10 cellular contexts compared by ENCODE assay signal in the genomic region with DNA sequence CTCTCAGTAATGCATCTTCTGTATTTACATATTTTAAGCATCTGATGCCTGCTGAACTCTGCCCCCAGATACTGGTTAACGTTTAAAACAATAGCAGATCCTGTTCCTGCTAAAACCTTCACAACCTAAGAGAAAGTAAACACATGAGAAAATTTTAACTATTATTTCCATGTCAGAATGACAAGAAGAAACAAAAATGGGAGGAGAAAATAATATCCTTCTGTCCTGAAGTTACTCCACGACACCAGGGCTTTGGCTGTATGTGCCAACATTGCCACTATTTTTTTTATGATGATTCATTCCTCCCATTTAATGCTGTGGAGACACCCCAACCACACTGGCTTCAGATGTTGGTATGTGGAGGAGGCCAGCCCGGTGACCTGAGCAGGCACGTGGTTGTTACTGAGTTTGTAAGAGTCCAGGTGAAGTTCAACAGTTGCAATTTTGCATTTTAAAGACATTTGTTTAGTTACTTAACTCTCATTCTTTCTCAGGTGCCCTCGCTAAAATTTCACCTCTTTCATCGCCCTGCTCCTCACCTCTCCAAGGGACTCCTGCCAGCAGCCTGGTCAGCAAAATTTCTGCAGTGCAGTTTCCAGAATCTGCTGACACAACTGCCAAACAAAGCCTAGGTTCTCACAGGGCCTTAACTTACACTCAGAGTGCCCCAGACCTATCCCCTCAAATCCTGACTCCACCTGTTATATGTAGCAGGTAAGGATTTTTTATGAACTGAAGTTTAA.
DNase-seq lines count a peak whose midpoint lies in the region; TF ChIP-seq lines count a peak whose summit lies in the region.
"Had no signal": no experiment of that assay in that cellular context is flagged by ENCODE, and none has a peak within 500 bp of the region (broad histone marks: within the 10 kb centered on the region; RNA-seq: fewer than 3 reads in every experiment).

No MANE protein-coding gene starts in this region.

- H3K36me3 Mint-ChIP-seq in MCF 10A (ENCODE audit: insufficient read depth, unreplicated experiment), result no peaks in the 10 kb centered on the region
- H3K36me3 Mint-ChIP-seq in activated naive CD4-positive, alpha-beta T cell treated with anti-CD3 and anti-CD28 coated beads, Interleukin-2, amount 10 ng/mL, durations not matched to agents 7 days and 5 days, result no peaks in the 10 kb centered on the region
- H3K36me3 Mint-ChIP-seq in activated T-helper 1 cell treated with anti-CD3 and anti-CD28 coated beads, Interleukin-12 subunit alpha, Interleukin-12 subunit beta, Interleukin-2, Interleukin-4 antibody, amounts not matched to agents 30 ng/mL and 10 ng/mL and 1 ng/mL, durations not matched to agents 14 hours and 24 hours and 36 hours (ENCODE audit: low read depth), result no peaks in the 10 kb centered on the region
- H3K36me3 Mint-ChIP-seq in CD14-positive monocyte, result no peaks in the 10 kb centered on the region

- H3K4me3 ChIP-seq in breast epithelium (no peak overlapping the region), endocrine pancreas (ENCODE audit: control insufficient read depth, insufficient read depth, low read length) (peak overlapping the region; percentile 16)

- no peaks in the 10 kb centered on the region for H3K4me1 ChIP-seq in breast epithelium
- peaks cover 7% of the 10 kb centered on the region for H3K4me1 ChIP-seq in endocrine pancreas (ENCODE audit: control insufficient read depth, insufficient read depth, low read length)

- no peak for TF ChIP-seq POLR2A in breast epithelium (IDR thresholded peaks at IDR 0.05)

- peak; percentile 30 for DNase-seq in MCF 10A (ENCODE audit: unreplicated experiment)
- DNase-seq in breast epithelium (ENCODE audit: low spot score in 2 of 2), result no peak
- peak; percentile 39 for DNase-seq in left kidney (ENCODE audit: low read depth, low spot score)
- no peak for DNase-seq in activated naive CD4-positive, alpha-beta T cell treated with anti-CD3 and anti-CD28 coated beads, Interleukin-2, amount 10 ng/mL, durations not matched to agents 7 days and 5 days
- DNase-seq in activated T-helper 1 cell treated with anti-CD3 and anti-CD28 coated beads, Interleukin-12 subunit alpha, Interleukin-12 subunit beta, Interleukin-2, Interleukin-4 antibody, amounts not matched to agents 30 ng/mL and 10 ng/mL and 1 ng/mL, durations not matched to agents 14 hours and 24 hours and 36 hours (ENCODE audit: low spot score), result no peak
- no peak for DNase-seq in NCI-H1930 (lab: John Stamatoyannopoulos, UW)
- no peak for DNase-seq in CD14-positive monocyte (ENCODE audit: low spot score)
- DNase-seq: activated naive CD4-positive, alpha-beta T cell treated with anti-CD3 and anti-CD28 coated beads, Interleukin-2, amount 50 U/mL, for 16 hours; NCI-H524 had no signal

- peaks cover 31% of the 10 kb centered on the region for H3K27me3 Mint-ChIP-seq in MCF 10A (ENCODE audit: insufficient read depth, unreplicated experiment)
- no peaks in the 10 kb centered on the region for H3K27me3 Mint-ChIP-seq in activated naive CD4-positive, alpha-beta T cell treated with anti-CD3 and anti-CD28 coated beads, Interleukin-2, amount 10 ng/mL, durations not matched to agents 7 days and 5 days
- no peaks in the 10 kb centered on the region for H3K27me3 Mint-ChIP-seq in activated T-helper 1 cell treated with anti-CD3 and anti-CD28 coated beads, Interleukin-12 subunit alpha, Interleukin-12 subunit beta, Interleukin-2, Interleukin-4 antibody, amounts not matched to agents 30 ng/mL and 10 ng/mL and 1 ng/mL, durations not matched to agents 14 hours and 24 hours and 36 hours (ENCODE audit: insufficient read depth)
- no peaks in the 10 kb centered on the region for H3K27me3 Mint-ChIP-seq in CD14-positive monocyte (ENCODE audit: low read depth in 3 of 3)

- H3K27me3 ChIP-seq in breast epithelium (no peaks in the 10 kb centered on the region), endocrine pancreas (ENCODE audit: control insufficient read depth, insufficient read depth, low read length) (no peaks in the 10 kb centered on the region)

- H3K4me1 Mint-ChIP-seq in MCF 10A (ENCODE audit: insufficient read depth, unreplicated experiment) (no peaks in the 10 kb centered on the region), CD14-positive monocyte (no peaks in the 10 kb centered on the region)
- H3K4me1 Mint-ChIP-seq in activated naive CD4-positive, alpha-beta T cell treated with anti-CD3 and anti-CD28 coated beads, Interleukin-2, amount 10 ng/mL, durations not matched to agents 7 days and 5 days, result no peaks in the 10 kb centered on the region
- no peaks in the 10 kb centered on the region for H3K4me1 Mint-ChIP-seq in activated T-helper 1 cell treated with anti-CD3 and anti-CD28 coated beads, Interleukin-12 subunit alpha, Interleukin-12 subunit beta, Interleukin-2, Interleukin-4 antibody, amounts not matched to agents 30 ng/mL and 10 ng/mL and 1 ng/mL, durations not matched to agents 14 hours and 24 hours and 36 hours (ENCODE audit: low read depth)

- H3K9me3 Mint-ChIP-seq in MCF 10A (ENCODE audit: unreplicated experiment), result no peaks in the 10 kb centered on the region
- no peaks in the 10 kb centered on the region for H3K9me3 Mint-ChIP-seq in activated naive CD4-positive, alpha-beta T cell treated with anti-CD3 and anti-CD28 coated beads, Interleukin-2, amount 10 ng/mL, durations not matched to agents 7 days and 5 days
- H3K9me3 Mint-ChIP-seq in activated T-helper 1 cell treated with anti-CD3 and anti-CD28 coated beads, Interleukin-12 subunit alpha, Interleukin-12 subunit beta, Interleukin-2, Interleukin-4 antibody, amounts not matched to agents 30 ng/mL and 10 ng/mL and 1 ng/mL, durations not matched to agents 14 hours and 24 hours and 36 hours, result no peaks in the 10 kb centered on the region
- peaks cover 0 to 5% (median 0%) of the 10 kb centered on the region in 7 donors for H3K9me3 Mint-ChIP-seq in CD14-positive monocyte

- no peak overlapping the region for H3K9ac ChIP-seq in endocrine pancreas (ENCODE audit: control insufficient read depth, insufficient read depth, low read length)

- H3K27ac Mint-ChIP-seq in MCF 10A (ENCODE audit: low read depth, unreplicated experiment), result no peak overlapping the region
- no peak overlapping the region for H3K27ac Mint-ChIP-seq in activated naive CD4-positive, alpha-beta T cell treated with anti-CD3 and anti-CD28 coated beads, Interleukin-2, amount 10 ng/mL, durations not matched to agents 7 days and 5 days
- H3K27ac Mint-ChIP-seq in activated T-helper 1 cell treated with anti-CD3 and anti-CD28 coated beads, Interleukin-12 subunit alpha, Interleukin-12 subunit beta, Interleukin-2, Interleukin-4 antibody, amounts not matched to agents 30 ng/mL and 10 ng/mL and 1 ng/mL, durations not matched to agents 14 hours and 24 hours and 36 hours, result no peak overlapping the region
- no peak overlapping the region for H3K27ac Mint-ChIP-seq in CD14-positive monocyte

- H3K36me3 ChIP-seq in breast epithelium, result no peaks in the 10 kb centered on the region
- no peaks in the 10 kb centered on the region for H3K36me3 ChIP-seq in endocrine pancreas (ENCODE audit: control insufficient read depth, insufficient read depth, low read length)

- no peak overlapping the region for H3K4me3 Mint-ChIP-seq in MCF 10A (ENCODE audit: unreplicated experiment)
- no peak overlapping the region for H3K4me3 Mint-ChIP-seq in activated naive CD4-positive, alpha-beta T cell treated with anti-CD3 and anti-CD28 coated beads, Interleukin-2, amount 10 ng/mL, durations not matched to agents 7 days and 5 days
- H3K4me3 Mint-ChIP-seq in activated T-helper 1 cell treated with anti-CD3 and anti-CD28 coated beads, Interleukin-12 subunit alpha, Interleukin-12 subunit beta, Interleukin-2, Interleukin-4 antibody, amounts not matched to agents 30 ng/mL and 10 ng/mL and 1 ng/mL, durations not matched to agents 14 hours and 24 hours and 36 hours, result no peak overlapping the region
- no peak overlapping the region for H3K4me3 Mint-ChIP-seq in CD14-positive monocyte

- no peaks in the 10 kb centered on the region for H3K9me3 ChIP-seq in breast epithelium
- H3K9me3 ChIP-seq in endocrine pancreas (ENCODE audit: control insufficient read depth, low read length), result no peaks in the 10 kb centered on the region

- intact Hi-C loops in MCF 10A (cut with micrococcal nuclease), result no loop called here
- intact Hi-C loops in breast epithelium (cut with DNase I; ENCODE audit: low total_unique reads), result no loop called here
- intact Hi-C loops in activated T-helper 1 cell treated with anti-CD3 and anti-CD28 coated beads, Interleukin-12 subunit alpha, Interleukin-12 subunit beta, Interleukin-2, Interleukin-4 antibody, amounts not matched to agents 30 ng/mL and 10 ng/mL and 1 ng/mL, durations not matched to agents 14 hours and 24 hours and 36 hours (cut with micrococcal nuclease), result no loop called here
- intact Hi-C loops in CD14-positive monocyte (cut with micrococcal nuclease), result no loop called here

- POLR2A ChIA-PET in MCF 10A (lab: Yijun Ruan, JAX), result no interaction called here

- TF ChIP-seq CTCF in MCF 10A (IDR thresholded peaks at IDR 0.05; ENCODE audit: unreplicated experiment) (no peak), breast epithelium (IDR thresholded peaks at IDR 0.05) (no peak), CD14-positive monocyte (IDR thresholded peaks at IDR 0.05) (no peak)

- no peak overlapping the region for H3K27ac ChIP-seq in breast epithelium

- CTCF ChIA-PET in MCF 10A (lab: Yijun Ruan, JAX), result no interaction called here
- CTCF ChIA-PET in activated naive CD4-positive, alpha-beta T cell treated with anti-CD3 and anti-CD28 coated beads, Interleukin-2, amount 10 ng/mL, durations not matched to agents 7 days and 5 days (lab: Charles Lee), result no interaction called here

- no TSS peak for BruUV-seq in MCF 10A (replicated peaks; lab: Mats Ljungman, UMichigan)

Comparison
In these comparisons a context has a peak if more than half of its experiments do, and no peak if none do; other contexts are left out.
1. DNase-seq: peak in MCF 10A (single experiment) and left kidney (single experiment); none in breast epithelium (0 of 2), activated naive CD4-positive, alpha-beta T cell treated with anti-CD3 and anti-CD28 coated beads, Interleukin-2, amount 10 ng/mL, durations not matched to agents 7 days and 5 days (single experiment), activated T-helper 1 cell treated with anti-CD3 and anti-CD28 coated beads, Interleukin-12 subunit alpha, Interleukin-12 subunit beta, Interleukin-2, Interleukin-4 antibody, amounts not matched to agents 30 ng/mL and 10 ng/mL and 1 ng/mL, durations not matched to agents 14 hours and 24 hours and 36 hours (single experiment), NCI-H1930 (0 of 2) and CD14-positive monocyte (single experiment).